24 cellular contexts compared by ENCODE assay signal in the genomic region with DNA sequence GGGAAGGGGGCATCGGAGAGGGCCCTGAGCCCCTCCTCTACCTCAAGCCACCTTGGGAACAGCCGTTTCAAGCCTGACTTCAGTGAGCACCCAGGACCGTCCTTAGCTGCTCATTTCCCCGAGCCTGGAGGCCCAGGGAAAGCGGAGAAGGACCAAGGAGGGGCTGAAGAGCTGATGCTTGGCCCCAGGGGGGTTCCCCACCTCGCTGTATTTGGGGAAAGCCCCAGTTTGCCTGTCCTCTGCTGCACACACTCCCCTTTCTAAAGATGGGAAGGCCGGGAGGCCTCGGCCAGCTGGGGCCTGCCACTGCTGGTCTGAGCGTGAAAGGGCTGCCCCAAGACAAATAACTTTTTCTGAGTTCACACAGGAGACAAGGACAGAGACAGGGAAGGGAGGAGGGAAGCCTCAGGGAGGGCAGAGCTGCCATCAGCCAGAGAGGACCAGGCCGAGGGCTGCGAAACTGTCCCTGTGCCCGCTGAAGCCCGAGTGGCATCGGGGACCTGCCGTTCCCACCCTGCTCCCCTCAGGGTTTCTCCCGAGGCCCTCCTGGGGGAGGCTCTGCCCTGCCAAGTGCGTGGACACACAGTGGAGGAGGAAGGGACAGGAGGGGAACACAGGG. TPM values are rescaled to one million over a fixed set of nuclear protein-coding genes. Genes with fewer than 3 reads are reported as not detected.
"Had no signal": no experiment of that assay in that cellular context is flagged by ENCODE, and none has a peak within 500 bp of the region (broad histone marks: within the 10 kb centered on the region; RNA-seq: fewer than 3 reads in every experiment).

No MANE protein-coding gene starts in this region.

- H3K4me3 ChIP-seq: ascending aorta, esophagus squamous epithelium, heart right ventricle, pancreas, right lobe of liver, thoracic aorta, upper lobe of right lung had no signal

- FAIRE-seq: pancreas, small intestine had no signal

- H3K27me3 Mint-ChIP-seq: activated B cell treated with CpG ODN at 0.5 μM for 24 hours; activated CD8-positive, alpha-beta T cell treated with anti-CD3 and anti-CD28 coated beads for 36 hours; activated T-cell treated with anti-CD3 and anti-CD28 coated beads, Interleukin-2, amount 50 U/mL, for 24 hours; dendritic cell treated with granulocyte-macrophage colony-stimulating factor and Interleukin-4, amounts not matched to agents 40 ng/mL and 50 ng/mL, for 4 days; naive thymus-derived CD4-positive, alpha-beta T cell had no signal

- H3K9me3 Mint-ChIP-seq: activated B cell treated with CpG ODN at 0.5 μM for 24 hours; activated CD8-positive, alpha-beta T cell treated with anti-CD3 and anti-CD28 coated beads for 36 hours; activated T-cell treated with anti-CD3 and anti-CD28 coated beads, Interleukin-2, amount 50 U/mL, for 24 hours; dendritic cell treated with granulocyte-macrophage colony-stimulating factor and Interleukin-4, amounts not matched to agents 40 ng/mL and 50 ng/mL, for 4 days had no signal

- H3K27ac ChIP-seq: ascending aorta, esophagus squamous epithelium, heart right ventricle, pancreas, right lobe of liver, thoracic aorta, upper lobe of right lung had no signal

- DNase-seq: activated B cell treated with CpG ODN at 0.5 μM for 24 hours; activated CD4-positive, alpha-beta T cell treated with anti-CD3 and anti-CD28 coated beads for 48 hours; activated CD8-positive, alpha-beta T cell treated with anti-CD3 and anti-CD28 coated beads for 36 hours; activated naive CD4-positive, alpha-beta T cell treated with anti-CD3 and anti-CD28 coated beads, Interleukin-2, amount 50 U/mL, for 16 hours; activated T-cell treated with anti-CD3 and anti-CD28 coated beads, Interleukin-2, amount 50 U/mL, for 24 hours; cerebellar nuclear complex; effector CD8-positive, alpha-beta T cell; esophagus squamous epithelium; heart right ventricle; mesenchymal stem cell; naive thymus-derived CD4-positive, alpha-beta T cell; right lobe of liver; small intestine; stimulated activated CD4-positive, alpha-beta T cell treated with anti-CD3 and anti-CD28 coated beads, Interleukin-15, amount 100 ng/mL, for 24 hours; stimulated activated CD4-positive, alpha-beta T cell treated with anti-CD3 and anti-CD28 coated beads, Interleukin-2, amount 100 ng/mL, for 48 hours; T-helper 1 cell; T-helper 9 cell; upper lobe of right lung had no signal

- H3K4me1 Mint-ChIP-seq: activated B cell treated with CpG ODN at 0.5 μM for 24 hours had no signal

- H3K4me3 Mint-ChIP-seq: activated B cell treated with CpG ODN at 0.5 μM for 24 hours; activated CD8-positive, alpha-beta T cell treated with anti-CD3 and anti-CD28 coated beads for 36 hours; activated T-cell treated with anti-CD3 and anti-CD28 coated beads, Interleukin-2, amount 50 U/mL, for 24 hours; dendritic cell treated with granulocyte-macrophage colony-stimulating factor and Interleukin-4, amounts not matched to agents 40 ng/mL and 50 ng/mL, for 4 days had no signal

- H3K27ac Mint-ChIP-seq: activated B cell treated with CpG ODN at 0.5 μM for 24 hours; dendritic cell treated with granulocyte-macrophage colony-stimulating factor and Interleukin-4, amounts not matched to agents 40 ng/mL and 50 ng/mL, for 4 days had no signal

- H3K27me3 ChIP-seq: ascending aorta, esophagus squamous epithelium, heart right ventricle, pancreas, right lobe of liver, upper lobe of right lung had no signal

- H3K4me1 ChIP-seq: ascending aorta, pancreas, right lobe of liver, upper lobe of right lung had no signal

- H3K9me3 ChIP-seq: ascending aorta, esophagus squamous epithelium, heart right ventricle, pancreas, right lobe of liver, thoracic aorta, upper lobe of right lung had no signal

- ATAC-seq: pancreas, right lobe of liver, upper lobe of right lung had no signal

RNA-seq across cellular contexts. Expression of gene ZACN, which starts 11.6 kb away (rescaled TPM):
- total RNA-seq: ascending aorta, esophagus squamous epithelium, heart right ventricle, liver, mucosa of gallbladder, right lobe of liver, thoracic aorta, upper lobe of right lung had no signal

RNA-seq across cellular contexts. Expression of gene GALR2, which starts 16.0 kb away (rescaled TPM):
- total RNA-seq: heart right ventricle, upper lobe of right lung had no signal

RNA-seq across cellular contexts. Expression of gene FOXJ1, which starts 50.4 kb away (rescaled TPM):
- total RNA-seq: ascending aorta, heart right ventricle, mucosa of gallbladder, thoracic aorta had no signal
- polyA plus RNA-seq: liver had no signal
